Comparison of ENCODE assay signal across 2 cellular contexts in genomic region chr3:16243706-16244490, GRCh38.
TF ChIP-seq lines count a peak whose summit lies in the region.

No MANE protein-coding gene starts in this region.

TF ChIP-seq in SK-N-SH, 30 proteins besides CTCF, POLR2A, EP300 and RAD21 (continued from another document):
- TF ChIP-seq TEAD4 (IDR thresholded peaks at IDR 0.05; ENCODE audit: borderline replicate concordance, insufficient read depth) (peak; percentile 41; the same call in 1 of the 2 replicates), TCF12 (IDR thresholded peaks at IDR 0.05) (peak; percentile 63), NFIC (IDR thresholded peaks at IDR 0.05; ENCODE audit: borderline replicate concordance) (peak; percentile 47; the same call in 1 of the 2 replicates), RXRA (IDR thresholded peaks at IDR 0.05; ENCODE audit: borderline replicate concordance, low read depth) (no peak), PBX3 (IDR thresholded peaks at IDR 0.05) (peak; percentile 92)
TF ChIP-seq in SK-N-SH: peak in this region for 5.

TF ChIP-seq in WTC11, 78 proteins besides CTCF, POLR2A, EP300 and RAD21:
- no peak for TF ChIP-seq ZNF425 (CRISPR knock-in tag; conservative IDR thresholded peaks at IDR 0.05)
- no peak for TF ChIP-seq ZNF416 (CRISPR knock-in tag; IDR thresholded peaks at IDR 0.05)
- TF ChIP-seq TP53 (CRISPR knock-in tag; IDR thresholded peaks at IDR 0.05): no peak
- no peak for TF ChIP-seq JUN (CRISPR knock-in tag; IDR thresholded peaks at IDR 0.05)
- TF ChIP-seq GRHL2 (CRISPR knock-in tag; IDR thresholded peaks at IDR 0.05; ENCODE audit: insufficient replicate concordance, severe bottlenecking): no peak
- TF ChIP-seq AFF4 (CRISPR knock-in tag; IDR thresholded peaks at IDR 0.05; ENCODE audit: borderline replicate concordance): no peak
- TF ChIP-seq ZMAT4 (CRISPR knock-in tag; IDR thresholded peaks at IDR 0.05): no peak
- no peak for TF ChIP-seq ZNF671 (CRISPR knock-in tag; IDR thresholded peaks at IDR 0.05)
- TF ChIP-seq PRDM15 (CRISPR knock-in tag; IDR thresholded peaks at IDR 0.05): no peak
- no peak for TF ChIP-seq NFYB (CRISPR knock-in tag; conservative IDR thresholded peaks at IDR 0.05; ENCODE audit: low read depth)
- no peak for TF ChIP-seq CREM (CRISPR knock-in tag; IDR thresholded peaks at IDR 0.05)
- no peak for TF ChIP-seq TEAD1 (CRISPR knock-in tag; IDR thresholded peaks at IDR 0.05)
- no peak for TF ChIP-seq NFATC4 (CRISPR knock-in tag; IDR thresholded peaks at IDR 0.05)
- no peak for TF ChIP-seq MXD4 (CRISPR knock-in tag; IDR thresholded peaks at IDR 0.05; ENCODE audit: borderline replicate concordance)
- no peak for TF ChIP-seq ESRRA (CRISPR knock-in tag; IDR thresholded peaks at IDR 0.05; ENCODE audit: borderline replicate concordance)
- no peak for TF ChIP-seq FOXJ3 (CRISPR knock-in tag; IDR thresholded peaks at IDR 0.05; ENCODE audit: borderline replicate concordance)
- no peak for TF ChIP-seq SMAD3 (CRISPR knock-in tag; IDR thresholded peaks at IDR 0.05; ENCODE audit: borderline replicate concordance)
- TF ChIP-seq ZNF512 (CRISPR knock-in tag; IDR thresholded peaks at IDR 0.05; ENCODE audit: borderline replicate concordance): no peak
- TF ChIP-seq GTF2I (CRISPR knock-in tag; conservative IDR thresholded peaks at IDR 0.05): no peak
- no peak for TF ChIP-seq ZNF317 (CRISPR knock-in tag; IDR thresholded peaks at IDR 0.05; ENCODE audit: borderline replicate concordance, low read depth)
